Comparison of ENCODE assay signal across 18 cellular contexts in the genomic region with DNA sequence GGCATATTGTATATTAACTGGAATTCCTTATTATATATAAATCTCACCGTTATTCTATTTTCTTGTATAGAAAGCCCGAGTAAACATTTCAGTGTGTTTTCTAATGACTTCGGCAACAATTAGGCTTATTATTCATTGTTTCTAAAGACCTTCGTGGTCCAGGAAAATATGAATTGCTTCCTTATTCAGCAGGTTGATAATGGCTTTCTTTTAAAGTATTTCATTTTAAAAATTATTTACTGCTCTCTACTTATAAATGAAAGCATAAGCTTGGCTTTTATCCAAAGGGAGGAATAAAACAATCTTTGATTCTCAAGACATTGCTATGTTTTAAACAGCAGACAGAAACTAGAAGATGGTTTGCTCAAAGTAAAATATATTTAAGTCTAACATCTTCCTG.
DNase-seq lines count a peak whose midpoint lies in the region; ATAC-seq and TF ChIP-seq lines count a peak whose summit lies in the region.
"Had no signal": no experiment of that assay in that cellular context is flagged by ENCODE, and none has a peak within 500 bp of the region (broad histone marks: within the 10 kb centered on the region; RNA-seq: fewer than 3 reads in every experiment).

No MANE protein-coding gene starts in this region.

- DNase-seq in COLO829 (ENCODE audit: low spot score) = peak; percentile 13
- DNase-seq in fibroblast of peridontal ligament (ENCODE audit: extremely low read depth) = peak; percentile 4
- peak; percentile 10 for DNase-seq in pons (ENCODE audit: low spot score)
- no peak for DNase-seq in stimulated activated CD4-positive, alpha-beta T cell treated with anti-CD3 and anti-CD28 coated beads, Interleukin-4, amount 100 ng/mL, for 1 hour
- no peak for DNase-seq in neuronal stem cell (ENCODE audit: low spot score)
- DNase-seq: AML-193; Caco-2; Calu3; CD4-positive, alpha-beta T cell; CD8-positive, alpha-beta T cell; DMS79 treated with DMSO at 0.1 percent for 48 hours; GF-D8 had no signal

- H3K4ac ChIP-seq in neuronal stem cell (ENCODE audit: low read length) = no peak overlapping the region

- H3K9me2 ChIP-seq in SU-DHL-6 (replicated peaks; ENCODE audit: insufficient read depth, low read length) = no peaks in the 10 kb centered on the region

- peak overlapping the region; percentile 19 for H2AFZ ChIP-seq in SU-DHL-6 (ENCODE audit: low read depth, low read length, severe bottlenecking)
- H2AFZ ChIP-seq in neuronal stem cell (ENCODE audit: low read length) = no peak overlapping the region

- no peaks in the 10 kb centered on the region for H3K27me3 ChIP-seq in SU-DHL-6 (ENCODE audit: low read length)
- no peaks in the 10 kb centered on the region for H3K27me3 ChIP-seq in neuronal stem cell (ENCODE audit: control insufficient read depth in 3 of 3, insufficient read depth in 3 of 3, low read depth in 1 of 3, low read length in 3 of 3)
- H3K27me3 ChIP-seq: BLaER1 treated with 17β-estradiol and CSF1 and Interleukin-3, amounts not matched to agents 10 nM and 100 nM had no signal

- H4K8ac ChIP-seq in neuronal stem cell (ENCODE audit: low read depth, low read length) = no peak overlapping the region

- no peak overlapping the region for H3K27ac ChIP-seq in SU-DHL-6 (ENCODE audit: low read depth, low read length)
- no peak overlapping the region for H3K27ac ChIP-seq in neuronal stem cell (replicated peaks; ENCODE audit: low read length)
- H3K27ac ChIP-seq: 22Rv1; A549; BLaER1 treated with 17β-estradiol and CSF1 and Interleukin-3, amounts not matched to agents 10 nM and 100 nM; C4-2B had no signal

- no peak overlapping the region for H2AK5ac ChIP-seq in neuronal stem cell (ENCODE audit: low read depth, low read length)

- no CpG with 5 or more reads among the region's 4 CpGs for WGBS in neuronal stem cell (ENCODE audit: extremely low coverage in 2 of 2, insufficient read length in 2 of 2, insufficient replicate concordance in 1 of 2), 2 donors

- no peak for ATAC-seq in HG03108 (IDR thresholded peaks at IDR 0.05; ENCODE audit: unreplicated experiment)
- ATAC-seq: A549; CD8-positive, alpha-beta T cell had no signal

- H3K36me3 ChIP-seq in SU-DHL-6 (ENCODE audit: low read length) (no peaks in the 10 kb centered on the region), neuronal stem cell (replicated peaks in 1 of 2; ENCODE audit: control insufficient read depth in 2 of 2, insufficient read depth in 2 of 2, low read length in 2 of 2) (no peaks in the 10 kb centered on the region)
- H3K36me3 ChIP-seq: BLaER1 treated with 17β-estradiol and CSF1 and Interleukin-3, amounts not matched to agents 10 nM and 100 nM had no signal

- H3K79me1 ChIP-seq in neuronal stem cell (ENCODE audit: low read depth, low read length) = no peaks in the 10 kb centered on the region

- no peak overlapping the region for H2BK15ac ChIP-seq in neuronal stem cell (ENCODE audit: low read length)

- no peak overlapping the region for H3K23ac ChIP-seq in neuronal stem cell (ENCODE audit: low read depth, low read length, poor library complexity)

- no peak overlapping the region for H4K91ac ChIP-seq in neuronal stem cell (ENCODE audit: low read depth, low read length, poor library complexity)

- H3K9ac ChIP-seq in SU-DHL-6 (ENCODE audit: low read length) (no peak overlapping the region), neuronal stem cell (ENCODE audit: low read depth, low read length, poor library complexity) (no peak overlapping the region)
- H3K9ac ChIP-seq: BLaER1 treated with 17β-estradiol and CSF1 and Interleukin-3, amounts not matched to agents 10 nM and 100 nM had no signal

- H3K4me3 ChIP-seq in SU-DHL-6 (ENCODE audit: insufficient read depth, low read length, poor library complexity, severe bottlenecking) = no peak overlapping the region
- no peak overlapping the region for H3K4me3 ChIP-seq in neuronal stem cell (ENCODE audit: low read length in 2 of 2)
- H3K4me3 ChIP-seq: A549; BLaER1 treated with 17β-estradiol and CSF1 and Interleukin-3, amounts not matched to agents 10 nM and 100 nM had no signal

- H3K14ac ChIP-seq in neuronal stem cell (ENCODE audit: low read length) = no peak overlapping the region

- H3K4me1 ChIP-seq in neuronal stem cell (ENCODE audit: control insufficient read depth in 2 of 2, insufficient read depth in 1 of 2, low read depth in 1 of 2, low read length in 2 of 2) = no peaks in the 10 kb centered on the region
- H3K4me1 ChIP-seq: A549, Caco-2 had no signal

- no peaks in the 10 kb centered on the region for H3F3A ChIP-seq in SU-DHL-6 (ENCODE audit: insufficient read depth)

- no peak overlapping the region for H2BK12ac ChIP-seq in neuronal stem cell (ENCODE audit: low read length)

- H3K9me3 ChIP-seq in SU-DHL-6 (ENCODE audit: insufficient read depth, low read length) = no peaks in the 10 kb centered on the region
- no peaks in the 10 kb centered on the region for H3K9me3 ChIP-seq in neuronal stem cell (replicated peaks in 1 of 2; ENCODE audit: control insufficient read depth in 2 of 2, insufficient read depth in 1 of 2, low read depth in 1 of 2, low read length in 2 of 2)
- H3K9me3 ChIP-seq: A549; BLaER1 treated with 17β-estradiol and CSF1 and Interleukin-3, amounts not matched to agents 10 nM and 100 nM; Caco-2 had no signal

- H3K4me2 ChIP-seq in SU-DHL-6 (ENCODE audit: low read depth, low read length, poor library complexity, severe bottlenecking) (no peak overlapping the region), neuronal stem cell (ENCODE audit: insufficient read depth, low read length, poor library complexity, severe bottlenecking) (no peak overlapping the region)
- H3K4me2 ChIP-seq: A549; BLaER1 treated with 17β-estradiol and CSF1 and Interleukin-3, amounts not matched to agents 10 nM and 100 nM had no signal

- H4K20me1 ChIP-seq in SU-DHL-6 (ENCODE audit: low read depth, low read length) = no peaks in the 10 kb centered on the region
- H4K20me1 ChIP-seq: BLaER1 treated with 17β-estradiol and CSF1 and Interleukin-3, amounts not matched to agents 10 nM and 100 nM had no signal

- TF ChIP-seq CTCF in SU-DHL-6 (IDR thresholded peaks at IDR 0.05; ENCODE audit: insufficient read depth, low read length, poor library complexity, severe bottlenecking) = no peak

- H2BK5ac ChIP-seq in neuronal stem cell (ENCODE audit: low read length) = no peak overlapping the region

- H3K79me2 ChIP-seq in SU-DHL-6 (ENCODE audit: insufficient read depth, low read length) = no peaks in the 10 kb centered on the region

- no peak overlapping the region for H3K18ac ChIP-seq in neuronal stem cell (ENCODE audit: low read length)

- no peak overlapping the region for H2BK120ac ChIP-seq in neuronal stem cell (ENCODE audit: low read depth, low read length)

Comparison
In these comparisons a context has a peak if more than half of its experiments do, and no peak if none do; other contexts are left out.
1. DNase-seq: peak in COLO829 (single experiment), fibroblast of peridontal ligament (single experiment) and pons (single experiment); none in stimulated activated CD4-positive, alpha-beta T cell treated with anti-CD3 and anti-CD28 coated beads, Interleukin-4, amount 100 ng/mL, for 1 hour (single experiment) and neuronal stem cell (single experiment).